In genomic region chr12:42315108-42315507, GRCh38 we compare ENCODE assay signal across 24 cellular contexts.
"Had no signal": no experiment of that assay in that cellular context is flagged by ENCODE, and none has a peak within 500 bp of the region (broad histone marks: within the 10 kb centered on the region; RNA-seq: fewer than 3 reads in every experiment).

No MANE protein-coding gene starts in this region.

- H3K27ac ChIP-seq: neural progenitor cell, ovary, parathyroid adenoma, psoas muscle, right lobe of liver, sigmoid colon, stomach, thoracic aorta, thyroid gland, tibial nerve, upper lobe of left lung, vagina had no signal

- H3K36me3 ChIP-seq: ovary had no signal

- DNase-seq: occipital lobe; ovary; posterior cingulate gyrus; psoas muscle; right cardiac atrium; right lobe of liver; sigmoid colon; small intestine; stimulated activated CD4-positive, alpha-beta T cell treated with anti-CD3 and anti-CD28 coated beads, Interleukin-15, amount 100 ng/mL, for 24 hours; stimulated activated CD4-positive, alpha-beta T cell treated with anti-CD3 and anti-CD28 coated beads, Interleukin-2, amount 100 ng/mL, for 24 hours; stimulated activated CD4-positive, alpha-beta T cell treated with anti-CD3 and anti-CD28 coated beads, Interleukin-2, amount 100 ng/mL, for 48 hours; stimulated activated CD4-positive, alpha-beta T cell treated with anti-CD3 and anti-CD28 coated beads, Interleukin-4, amount 100 ng/mL, for 24 hours; stimulated activated naive B cell treated with anti-CD40 and anti-IgM and Interleukin-4, amounts not matched to agents 10 μg/mL and 1 μg/mL and 100 μg/mL, for 72 hours; stimulated activated naive CD4-positive, alpha-beta T cell treated with Interleukin-2 at 50 U/mL for 16 hours; stomach; thyroid gland; trophoblast cell; upper lobe of left lung had no signal

- ATAC-seq: psoas muscle; right cardiac atrium; right lobe of liver; stimulated activated effector memory CD8-positive, alpha-beta T cell treated with anti-CD3 and anti-CD28 coated beads, Interleukin-12 subunit alpha, Interleukin-12 subunit beta, amount 100 ng/mL, for 72 hours; stimulated activated naive B cell treated with anti-CD40 and anti-IgM and Interleukin-4, amounts not matched to agents 10 μg/mL and 1 μg/mL and 100 μg/mL, for 72 hours had no signal

- H3K9me3 ChIP-seq: ovary, psoas muscle, right lobe of liver, sigmoid colon, stomach, thoracic aorta, thyroid gland, tibial nerve, upper lobe of left lung, vagina had no signal

- H3K27me3 ChIP-seq: neural progenitor cell, ovary, right lobe of liver, sigmoid colon, stomach, thyroid gland, tibial nerve, upper lobe of left lung, vagina had no signal

- H3K4me1 ChIP-seq: neural progenitor cell, parathyroid adenoma, psoas muscle, right lobe of liver, sigmoid colon, stomach, thyroid gland, tibial nerve, upper lobe of left lung, vagina had no signal

- H3K4me3 ChIP-seq: neural progenitor cell, ovary, psoas muscle, right lobe of liver, sigmoid colon, stomach, thoracic aorta, thyroid gland, tibial nerve, upper lobe of left lung, vagina had no signal
